In genomic region chr14:100580316-100581227, GRCh38 we compare ENCODE assay signal across 15 cellular contexts. TPM values are rescaled to one million over a fixed set of nuclear protein-coding genes. Genes with fewer than 3 reads are reported as not detected.
DNase-seq lines count a peak whose midpoint lies in the region; ATAC-seq, FAIRE-seq and TF ChIP-seq lines count a peak whose summit lies in the region.
"Had no signal": no experiment of that assay in that cellular context is flagged by ENCODE, and none has a peak within 500 bp of the region (broad histone marks: within the 10 kb centered on the region; RNA-seq: fewer than 3 reads in every experiment).

No MANE protein-coding gene starts in this region.

- CTCF ChIA-PET in SK-N-SH (lab: Yijun Ruan, JAX): interaction anchor here (1.0 to 1.9 kb wide), 4 partner anchors 33 to 73 kb away, joined by 3 to 6 read pairs (median 4); no protein-coding TSS in a partner anchor
- CTCF ChIA-PET in HepG2 (lab: Yijun Ruan, JAX; ENCODE audit: low intra/inter-chr PET ratio, low total read pairs): no interaction called here

- H3K4me3 ChIP-seq in SK-N-SH (ENCODE audit: low read depth in 2 of 2, low read length in 1 of 2) (no peak overlapping the region), right lobe of liver (no peak overlapping the region), HepG2 (replicated peaks in 1 of 3; ENCODE audit: insufficient read depth in 1 of 3, low read depth in 2 of 3, low read length in 3 of 3) (no peak overlapping the region), osteoblast (ENCODE audit: insufficient read depth, low read length) (no peak overlapping the region)
- H3K4me3 ChIP-seq: BLaER1 had no signal

- intact Hi-C loops in right lobe of liver (cut with DNase I) (no loop called here), HepG2 (cut with micrococcal nuclease; ENCODE audit: unreplicated experiment) (no loop called here)

- no peak for FAIRE-seq in HepG2 (lab: Jason Lieb, UNC)
- no peak for FAIRE-seq in GM12892 (lab: Jason Lieb, UNC)

- ATAC-seq in SK-N-SH treated with all-trans-retinoic acid at 6 μM for 48 hours (no peak), right lobe of liver (no peak), HepG2 (no peak)
- ATAC-seq: PC-3 had no signal

- TF ChIP-seq CTCF in SK-N-SH (IDR thresholded peaks at IDR 0.05) (no peak), right lobe of liver (IDR thresholded peaks at IDR 0.05) (no peak), HepG2 (CRISPR knock-in tag; IDR thresholded peaks at IDR 0.05) (no peak), osteoblast (IDR thresholded peaks at IDR 0.05; ENCODE audit: extremely low read depth, low read depth, low read length) (no peak)

- WGBS in SK-N-SH (ENCODE audit: low lambda C conversion rate): 86% methylated on average over 12 of the region's 14 CpGs
- 87% methylated on average over 10 of the region's 14 CpGs for WGBS in right lobe of liver (ENCODE audit: insufficient coverage, low coverage, low lambda C conversion rate, missing lambda C conversion rate)
- 44% methylated on average over 12 of the region's 14 CpGs for WGBS in HepG2 (ENCODE audit: low lambda C conversion rate)

- H3K79me2 ChIP-seq in SK-N-SH (ENCODE audit: insufficient read depth) (no peaks in the 10 kb centered on the region), HepG2 (ENCODE audit: insufficient read depth, low read length) (no peaks in the 10 kb centered on the region), osteoblast (ENCODE audit: insufficient read depth, low read length) (no peaks in the 10 kb centered on the region)

- H3K9ac ChIP-seq in SK-N-SH (no peak overlapping the region), HepG2 (ENCODE audit: insufficient read depth, low read depth, low read length) (no peak overlapping the region)
- H3K9ac ChIP-seq: BLaER1, KMS-11 had no signal

- no peaks in the 10 kb centered on the region for H3K9me2 ChIP-seq in SK-N-SH

- H2AFZ ChIP-seq in SK-N-SH (ENCODE audit: low read depth) (no peak overlapping the region), HepG2 (ENCODE audit: low read length) (no peak overlapping the region), osteoblast (ENCODE audit: low read length) (no peak overlapping the region)

- peak overlapping the region in 1 of 2 experiments; percentile 59; a peak in 1 of 4 replicates for H3K27ac ChIP-seq in SK-N-SH (ENCODE audit: low read depth in 2 of 2, low read length in 1 of 2)
- H3K27ac ChIP-seq in right lobe of liver: no peak overlapping the region
- no peak overlapping the region for H3K27ac ChIP-seq in HepG2 (ENCODE audit: extremely low read length, insufficient read depth, low read length)
- H3K27ac ChIP-seq in osteoblast (ENCODE audit: low read depth, low read length): no peak overlapping the region
- H3K27ac ChIP-seq: 22Rv1, BLaER1, KMS-11 had no signal

- TF ChIP-seq POLR2A in right lobe of liver (IDR thresholded peaks at IDR 0.05) (no peak), HepG2 (IDR thresholded peaks at IDR 0.05; ENCODE audit: insufficient read depth in 1 of 2, low read depth in 2 of 2, low read length in 2 of 2) (no peak), GM12892 (IDR thresholded peaks at IDR 0.05; ENCODE audit: low read depth, low read length) (no peak)

- in situ Hi-C loops in HepG2 (cut with HindIII; ENCODE audit: extremely low pct_ligation_motif_present, low pct_unique_long_range_greater_than_20kb): no loop called here

- H3K36me3 ChIP-seq in SK-N-SH (replicated peaks in 1 of 2; ENCODE audit: control insufficient read depth in 1 of 2, insufficient read depth in 2 of 2, low read length in 1 of 2) (no peaks in the 10 kb centered on the region), right lobe of liver (no peaks in the 10 kb centered on the region), HepG2 (replicated peaks in 1 of 2; ENCODE audit: control insufficient read depth in 1 of 2, insufficient read depth in 2 of 2, low read length in 2 of 2) (no peaks in the 10 kb centered on the region), osteoblast (ENCODE audit: insufficient read depth, low read length) (no peaks in the 10 kb centered on the region)
- H3K36me3 ChIP-seq: BLaER1 had no signal

- DNase-seq in SK-N-SH (peak; percentile 7), right lobe of liver (peak in 2 of 3 donors; percentile 4 to 26), HepG2 (ENCODE audit: low spot score) (no peak), osteoblast (ENCODE audit: insufficient read length, low spot score, missing footprints) (peak; percentile 81), DMS153 treated with DMSO at 0.1 percent for 48 hours (lab: John Stamatoyannopoulos, UW; ENCODE audit: unreplicated experiment) (no peak), GM12892 (ENCODE audit: insufficient read length) (no peak)
- DNase-seq in stimulated activated CD8-positive, alpha-beta memory T cell treated with anti-CD3 and anti-CD28 coated beads, Interleukin-4, amount 100 ng/mL, for 48 hours: no peak
- DNase-seq: NCI-H1105, NCI-H187, NCI-H69, PC-3 had no signal

- TF ChIP-seq RAD21 in SK-N-SH (IDR thresholded peaks at IDR 0.05; ENCODE audit: low read length) (no peak), HepG2 (CRISPR knock-in tag; IDR thresholded peaks at IDR 0.05) (no peak)

- TF ChIP-seq EP300 in SK-N-SH (IDR thresholded peaks at IDR 0.05; ENCODE audit: borderline replicate concordance in 1 of 2, low read depth in 1 of 2, low read length in 1 of 2) (no peak), HepG2 (IDR thresholded peaks at IDR 0.05; ENCODE audit: low read depth in 2 of 2, low read length in 2 of 2) (no peak), HepG2 (CRISPR knock-in tag; IDR thresholded peaks at IDR 0.05; ENCODE audit: borderline replicate concordance) (no peak)

- no peaks in the 10 kb centered on the region for H3F3A ChIP-seq in SK-N-SH (replicated peaks; ENCODE audit: insufficient read depth)

- H3K4me1 ChIP-seq in SK-N-SH (ENCODE audit: control insufficient read depth in 1 of 2, insufficient read depth in 2 of 2, low read depth in 1 of 2, low read length in 1 of 2): peaks cover 0 to 44% of the 10 kb centered on the region in 2 experiments; a peak in 1 of 4 replicates
- no peaks in the 10 kb centered on the region for H3K4me1 ChIP-seq in right lobe of liver
- H3K4me1 ChIP-seq in HepG2 (ENCODE audit: insufficient read depth, low read length): no peaks in the 10 kb centered on the region
- no peaks in the 10 kb centered on the region for H3K4me1 ChIP-seq in osteoblast (ENCODE audit: insufficient read depth, low read length)

- POLR2A ChIA-PET in SK-N-SH (lab: Yijun Ruan, JAX): interaction anchor here (1.6 to 3.7 kb wide), 2 partner anchors 11 to 98 kb away, joined by 3 to 14 read pairs; no protein-coding TSS in a partner anchor
- POLR2A ChIA-PET in HepG2 (lab: Yijun Ruan, JAX): no interaction called here

- H3K27me3 ChIP-seq in SK-N-SH (ENCODE audit: insufficient read depth) (no peaks in the 10 kb centered on the region), right lobe of liver (no peaks in the 10 kb centered on the region), HepG2 (ENCODE audit: control insufficient read depth in 1 of 2, insufficient read depth in 2 of 2, low read length in 2 of 2) (peaks cover 12 to 62% of the 10 kb centered on the region in 2 experiments; a peak in 4 of 5 replicates), osteoblast (ENCODE audit: insufficient read depth, low read length) (peaks cover 3% of the 10 kb centered on the region)
- H3K27me3 ChIP-seq: BLaER1 had no signal

- H4K20me1 ChIP-seq in SK-N-SH (ENCODE audit: insufficient read depth): no peaks in the 10 kb centered on the region
- H4K20me1 ChIP-seq in HepG2 (ENCODE audit: insufficient read depth, low read length): no peaks in the 10 kb centered on the region
- no peaks in the 10 kb centered on the region for H4K20me1 ChIP-seq in osteoblast (ENCODE audit: insufficient read depth, low read length)
- H4K20me1 ChIP-seq: BLaER1 had no signal

- H3K4me2 ChIP-seq in SK-N-SH (no peak overlapping the region), HepG2 (ENCODE audit: low read depth, low read length) (no peak overlapping the region), osteoblast (ENCODE audit: insufficient read depth, low read length) (no peak overlapping the region)
- H3K4me2 ChIP-seq: BLaER1, KMS-11 had no signal

- BruUV-seq in HepG2 (replicated peaks; lab: Mats Ljungman, UMichigan): no TSS peak

- H3K9me3 ChIP-seq in SK-N-SH (no peaks in the 10 kb centered on the region), right lobe of liver (no peaks in the 10 kb centered on the region), HepG2 (ENCODE audit: low read length) (no peaks in the 10 kb centered on the region), osteoblast (ENCODE audit: low read depth, low read length) (no peaks in the 10 kb centered on the region)

TF ChIP-seq in SK-N-SH, 30 proteins besides CTCF, POLR2A, EP300 and RAD21 (continues in another document):
- TF ChIP-seq FOXM1 (IDR thresholded peaks at IDR 0.05; ENCODE audit: low read depth): no peak

TF ChIP-seq in HepG2, 621 proteins besides CTCF, POLR2A, EP300 and RAD21 (continues in another document):
- TF ChIP-seq NFE2L2 (IDR thresholded peaks at IDR 0.05; ENCODE audit: low read length): no peak

RNA-seq across cellular contexts. Expression of gene BEGAIN, which starts 6.6 kb away (rescaled TPM):
- polyA plus RNA-seq in SK-N-SH (2012; rRNA removed) (4.2 and 4.4 TPM in 2 replicates), HepG2 (2011; rRNA removed) (not detected in 2 replicates)
- polyA plus RNA-seq in SK-N-SH (2012; cell fraction: cytosol; rRNA removed): 1.9 and 4.4 TPM in 2 replicates
- polyA plus RNA-seq in SK-N-SH (2012; cell fraction: nucleus; rRNA removed): 23.8 and 41.4 TPM in 2 replicates
- total RNA-seq in right lobe of liver (under 1 TPM; 0.12 to 0.61 (median 0.34) TPM), HepG2 (2016; rRNA removed; fragmentation: Illumina TruSeq; extraction: Trizol) (not detected in 2 replicates), osteoblast (1.1 TPM in 1 of 2 replicates, not detected in the other)
- not detected in 2 replicates for total RNA-seq in HepG2 (2016; cell fraction: cytosol; rRNA removed; fragmentation: Illumina TruSeq; extraction: Trizol; ENCODE audit: low read depth)
- not detected in 2 replicates for total RNA-seq in HepG2 (2016; cell fraction: insoluble cytoplasmic fraction; rRNA removed; fragmentation: Illumina TruSeq; extraction: Trizol)
- not detected in 2 replicates for total RNA-seq in HepG2 (2016; cell fraction: membrane; rRNA removed; fragmentation: Illumina TruSeq; extraction: Trizol)
- not detected in 2 replicates for total RNA-seq in HepG2 (2016; cell fraction: nucleus; rRNA removed; fragmentation: Illumina TruSeq; extraction: Trizol)
- not detected in 2 replicates for polyA plus RNA-seq in HepG2 (2011; cell fraction: cytosol; rRNA removed)
- polyA plus RNA-seq in HepG2 (2011; cell fraction: nucleus; rRNA removed): not detected in 2 replicates
- not detected in 2 replicates for polyA plus RNA-seq in HepG2 (2012)
- not detected in 2 replicates for polyA plus RNA-seq in HepG2 (2016; cell fraction: cytosol; fragmentation: Illumina TruSeq; extraction: Trizol; ENCODE audit: low read depth)
- not detected in 2 replicates for polyA plus RNA-seq in HepG2 (2016; cell fraction: insoluble cytoplasmic fraction; fragmentation: Illumina TruSeq; extraction: Trizol; ENCODE audit: low read depth)
- not detected in 2 replicates for polyA plus RNA-seq in HepG2 (2016; cell fraction: membrane; fragmentation: Illumina TruSeq; extraction: Trizol; ENCODE audit: low read depth)
- not detected in 2 replicates for polyA plus RNA-seq in HepG2 (2016; cell fraction: nucleus; fragmentation: Illumina TruSeq; extraction: Trizol; ENCODE audit: insufficient read depth, low read depth)
- 39.7 TPM in 1 of 2 replicates, not detected in the other for polyA minus RNA-seq in HepG2 (2011; rRNA and poly(A)+ RNA removed; ENCODE audit: low replicate concordance)
- 0.20 TPM in 1 of 2 replicates, not detected in the other for polyA minus RNA-seq in HepG2 (2011; cell fraction: cytosol; rRNA and poly(A)+ RNA removed)
- polyA minus RNA-seq in HepG2 (2011; cell fraction: nucleus; rRNA and poly(A)+ RNA removed): 0.26 TPM in 1 of 2 replicates, not detected in the other
- not detected for polyA plus RNA-seq in GM12892 (2012; ENCODE audit: missing spikeins)

Comparison
In these comparisons a context has a peak if more than half of its experiments do, and no peak if none do; other contexts are left out.
1. DNase-seq: peak in SK-N-SH (single experiment), right lobe of liver (2 of 3) and osteoblast (single experiment); none in HepG2 (single experiment), DMS153 treated with DMSO at 0.1 percent for 48 hours (single experiment), stimulated activated CD8-positive, alpha-beta memory T cell treated with anti-CD3 and anti-CD28 coated beads, Interleukin-4, amount 100 ng/mL, for 48 hours (single experiment) and GM12892 (single experiment).